Comparison of ENCODE assay signal across 11 cellular contexts in the genomic region with DNA sequence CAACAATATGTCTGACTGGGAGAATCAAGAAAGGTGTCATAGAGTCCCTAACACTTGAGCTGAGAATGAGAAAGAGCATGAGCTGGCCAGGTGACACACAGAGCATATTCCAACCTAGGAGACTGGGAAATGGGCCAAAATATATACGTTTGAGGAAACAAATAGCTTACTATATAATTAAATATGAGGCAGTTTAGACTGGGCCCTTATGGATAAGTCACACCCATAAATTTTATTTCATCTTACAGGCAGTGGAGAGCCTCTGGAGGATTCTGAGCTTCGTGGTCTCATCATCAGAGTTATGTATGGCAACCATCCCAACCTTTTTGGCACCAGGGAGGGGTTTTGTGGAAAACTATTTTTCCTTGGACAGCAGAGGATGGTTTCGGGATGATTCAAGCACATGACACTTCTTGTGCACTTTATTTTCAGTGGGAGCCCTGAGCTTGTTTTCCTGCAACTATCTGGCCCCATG. TPM values are rescaled to one million over a fixed set of nuclear protein-coding genes. Genes with fewer than 3 reads are reported as not detected.
DNase-seq lines count a peak whose midpoint lies in the region; TF ChIP-seq lines count a peak whose summit lies in the region.
"Had no signal": no experiment of that assay in that cellular context is flagged by ENCODE, and none has a peak within 500 bp of the region (broad histone marks: within the 10 kb centered on the region; RNA-seq: fewer than 3 reads in every experiment).

No MANE protein-coding gene starts in this region.

- DNase-seq in DMS 273 (lab: John Stamatoyannopoulos, UW; ENCODE audit: unreplicated experiment): peak; percentile 21
- no peak for DNase-seq in DMS 273 treated with DMSO at 0.1 percent for 48 hours (lab: John Stamatoyannopoulos, UW)
- no peak for DNase-seq in activated CD4-positive, alpha-beta memory T cell treated with anti-CD3 and anti-CD28 coated beads for 36 hours
- DNase-seq in fibroblast of villous mesenchyme (ENCODE audit: low read depth): peak; percentile 75
- DNase-seq in stomach: no peak
- no peak for DNase-seq in caudate nucleus (lab: John Stamatoyannopoulos, UW)
- no peak for DNase-seq in activated T-cell treated with anti-CD3 and anti-CD28 coated beads, Interleukin-2, amount 50 U/mL, for 48 hours
- no peak for DNase-seq in dermis blood vessel endothelial cell
- DNase-seq: 8988T, heart right ventricle had no signal

- H3K27ac ChIP-seq in stomach: peak overlapping the region; percentile 28 to 100 (median 94)
- no peak overlapping the region for H3K27ac ChIP-seq in caudate nucleus (ENCODE audit: low read depth, low read length)

- peaks cover 20% of the 10 kb centered on the region for H3K4me1 Mint-ChIP-seq in activated CD4-positive, alpha-beta memory T cell treated with anti-CD3 and anti-CD28 coated beads for 36 hours (ENCODE audit: low read depth)

- H3K36me3 ChIP-seq in stomach: no peaks in the 10 kb centered on the region
- H3K36me3 ChIP-seq: heart right ventricle, right lobe of liver had no signal

- H3K9me3 Mint-ChIP-seq in activated CD4-positive, alpha-beta memory T cell treated with anti-CD3 and anti-CD28 coated beads for 36 hours: no peaks in the 10 kb centered on the region

- CTCF ChIA-PET in activated CD4-positive, alpha-beta memory T cell treated with anti-CD3 and anti-CD28 coated beads for 36 hours (lab: Charles Lee): interaction anchor here (0.8 to 7.2 kb wide), 9 partner anchors 10 to 195 kb away, joined by 3 to 84 read pairs (median 6); partner anchors contain the start of gene SERPINB1

- POLR2A ChIA-PET in activated CD4-positive, alpha-beta memory T cell treated with anti-CD3 and anti-CD28 coated beads for 36 hours (lab: Charles Lee): interaction anchor here (0.5 to 4.4 kb wide), 4 partner anchors 21 to 146 kb away, joined by 3 to 44 read pairs (median 14); partner anchors contain the start of gene SERPINB1

- H3K36me3 Mint-ChIP-seq in activated CD4-positive, alpha-beta memory T cell treated with anti-CD3 and anti-CD28 coated beads for 36 hours: no peaks in the 10 kb centered on the region

- H3K9me3 ChIP-seq in stomach: no peaks in the 10 kb centered on the region
- H3K9me3 ChIP-seq: heart right ventricle, right lobe of liver had no signal

- TF ChIP-seq EP300 in stomach (IDR thresholded peaks at IDR 0.05): no peak

- H3K4me1 ChIP-seq in stomach: peaks cover 30 to 68% (median 45%) of the 10 kb centered on the region in 4 donors

- no peak overlapping the region for H3K4me3 ChIP-seq in fibroblast of villous mesenchyme (ENCODE audit: low read depth, low read length)
- H3K4me3 ChIP-seq in stomach: no peak overlapping the region
- H3K4me3 ChIP-seq: heart right ventricle, right lobe of liver had no signal

- 39 to 49% (median 42%) methylated on average over 3 of the region's 3 CpGs for WGBS in stomach, 5 donors

- H3K27me3 ChIP-seq in stomach: no peaks in the 10 kb centered on the region
- H3K27me3 ChIP-seq: heart right ventricle, right lobe of liver had no signal

- no peak for TF ChIP-seq POLR2A in stomach (IDR thresholded peaks at IDR 0.05)

- H3K4me3 Mint-ChIP-seq in activated CD4-positive, alpha-beta memory T cell treated with anti-CD3 and anti-CD28 coated beads for 36 hours: no peak overlapping the region

- intact Hi-C loops in activated CD4-positive, alpha-beta memory T cell treated with anti-CD3 and anti-CD28 coated beads for 36 hours (cut with micrococcal nuclease): loop anchor here (5.0 to 10.0 kb wide), 2 partner anchors 36 to 352 kb away; no protein-coding TSS in a partner anchor
- intact Hi-C loops in stomach (cut with DNase I; ENCODE audit: low total_unique reads): loop anchor here (5.0 kb wide), 1 partner anchor 34 kb away; no protein-coding TSS in a partner anchor

- no peaks in the 10 kb centered on the region for H3K27me3 Mint-ChIP-seq in activated CD4-positive, alpha-beta memory T cell treated with anti-CD3 and anti-CD28 coated beads for 36 hours

- TF ChIP-seq CTCF in fibroblast of villous mesenchyme (IDR thresholded peaks at IDR 0.05; ENCODE audit: insufficient read depth, low read depth, low read length) (no peak), stomach (IDR thresholded peaks at IDR 0.05) (no peak)

- peak overlapping the region; percentile 96 for H3K27ac Mint-ChIP-seq in activated CD4-positive, alpha-beta memory T cell treated with anti-CD3 and anti-CD28 coated beads for 36 hours

RNA-seq across cellular contexts. Expression of gene NQO2, which starts 12.9 kb away (rescaled TPM):
- total RNA-seq in activated CD4-positive, alpha-beta memory T cell treated with anti-CD3 and anti-CD28 coated beads for 36 hours: 10 to 100 TPM; 36.1 to 38.9 TPM
- total RNA-seq in fibroblast of villous mesenchyme: 7.4 and 12.1 TPM in 2 replicates
- total RNA-seq in stomach: 10 to 100 TPM in 1 of 5 donors, 1 to 10 TPM in 2, under 1 TPM in 1, not detected in 1; 0.87 to 35.5 (median 5.5) TPM
- 10 to 100 TPM; 28.3 to 43.1 (median 41.9) TPM for polyA plus RNA-seq in stomach
- total RNA-seq in dermis blood vessel endothelial cell: 22.5 and 24.1 TPM in 2 replicates

RNA-seq across cellular contexts. Expression of gene SERPINB6, which starts 15.4 kb away (rescaled TPM):
- total RNA-seq in activated CD4-positive, alpha-beta memory T cell treated with anti-CD3 and anti-CD28 coated beads for 36 hours: 10 to 100 TPM; 59.0 to 64.7 TPM
- total RNA-seq in fibroblast of villous mesenchyme (96.3 and 122 TPM in 2 replicates), stomach (100 to 1,000 TPM in 4 of 5 donors, 10 to 100 TPM in 1; 79.1 to 208 (median 160) TPM), dermis blood vessel endothelial cell (127 and 135 TPM in 2 replicates)
- 100 to 1,000 TPM in 2 of 3 donors, 10 to 100 TPM in 1; 93.1 to 281 (median 144) TPM for polyA plus RNA-seq in stomach

Comparison
In these comparisons a context has a peak if more than half of its experiments do, and no peak if none do; other contexts are left out.
1. DNase-seq: peak in DMS 273 (single experiment) and fibroblast of villous mesenchyme (single experiment); none in DMS 273 treated with DMSO at 0.1 percent for 48 hours (single experiment), activated CD4-positive, alpha-beta memory T cell treated with anti-CD3 and anti-CD28 coated beads for 36 hours (single experiment), stomach (single experiment), caudate nucleus (0 of 61), activated T-cell treated with anti-CD3 and anti-CD28 coated beads, Interleukin-2, amount 50 U/mL, for 48 hours (0 of 2) and dermis blood vessel endothelial cell (single experiment).